In genomic region chr11:6635082-6635932, GRCh38 we compare ENCODE assay signal across 8 cellular contexts. TPM values are rescaled to one million over a fixed set of nuclear protein-coding genes. Genes with fewer than 3 reads are reported as not detected.
DNase-seq lines count a peak whose midpoint lies in the region; ATAC-seq, FAIRE-seq and TF ChIP-seq lines count a peak whose summit lies in the region.

No MANE protein-coding gene starts in this region.

- ATAC-seq in HepG2 (peak; percentile 56), HG02588 (IDR thresholded peaks at IDR 0.05; ENCODE audit: unreplicated experiment) (no peak)

- no peak overlapping the region for H2BK120ac ChIP-seq in trophoblast cell (ENCODE audit: insufficient read depth, low read length, poor library complexity)

- no peak overlapping the region for H2BK12ac ChIP-seq in trophoblast cell (ENCODE audit: low read length)

- intact Hi-C loops in HepG2 (cut with micrococcal nuclease; ENCODE audit: unreplicated experiment), result no loop called here

- H3K4me3 ChIP-seq in MG63, result no peak overlapping the region
- H3K4me3 ChIP-seq in HepG2 (replicated peaks in 1 of 3; ENCODE audit: insufficient read depth in 1 of 3, low read depth in 2 of 3, low read length in 3 of 3), result peak overlapping the region in 1 of 3 experiments; percentile 44; a peak in 2 of 6 replicates
- no peak overlapping the region for H3K4me3 ChIP-seq in trophoblast cell (ENCODE audit: low read depth, low read length)

- H3K9me3 ChIP-seq in MG63 (no peaks in the 10 kb centered on the region), HepG2 (ENCODE audit: low read length) (no peaks in the 10 kb centered on the region), trophoblast cell (ENCODE audit: insufficient read depth, low read depth, low read length) (peaks cover 15% of the 10 kb centered on the region)

- POLR2A ChIA-PET in HepG2 (lab: Yijun Ruan, JAX), result interaction anchor here (1.0 to 1.6 kb wide), 5 partner anchors 10 to 48 kb away, joined by 4 to 12 read pairs (median 5); partner anchors contain the start of genes MRPL17, TAF10 and TPP1

- no peak for TF ChIP-seq RAD21 in HepG2 (CRISPR knock-in tag; IDR thresholded peaks at IDR 0.05)

- H2AK5ac ChIP-seq in trophoblast cell (ENCODE audit: low read length), result no peak overlapping the region

- peak; percentile 53 for FAIRE-seq in HepG2 (lab: Jason Lieb, UNC)

- in situ Hi-C loops in HepG2 (cut with HindIII; ENCODE audit: extremely low pct_ligation_motif_present, low pct_unique_long_range_greater_than_20kb), result no loop called here

- H2AFZ ChIP-seq in HepG2 (ENCODE audit: low read length) (peak overlapping the region; percentile 64), trophoblast cell (ENCODE audit: insufficient read depth, low read length, poor library complexity) (no peak overlapping the region)

- H3K27me3 ChIP-seq in MG63 (no peaks in the 10 kb centered on the region), HepG2 (ENCODE audit: control insufficient read depth in 1 of 2, insufficient read depth in 2 of 2, low read length in 2 of 2) (peaks cover 7 to 52% of the 10 kb centered on the region in 2 experiments; a peak in 3 of 5 replicates), trophoblast cell (ENCODE audit: insufficient read depth, low read length) (peaks cover 15% of the 10 kb centered on the region)

- H4K20me1 ChIP-seq in HepG2 (ENCODE audit: insufficient read depth, low read length), result no peaks in the 10 kb centered on the region

- H3K27ac ChIP-seq in HepG2 (ENCODE audit: extremely low read length, insufficient read depth, low read length) (peak overlapping the region; percentile 45), temporal lobe (ENCODE audit: low read depth, low read length) (peak overlapping the region; percentile 41), trophoblast cell (ENCODE audit: low read depth, low read length) (no peak overlapping the region)

- H3K4me2 ChIP-seq in HepG2 (ENCODE audit: low read depth, low read length) (peak overlapping the region; percentile 75), trophoblast cell (ENCODE audit: low read length) (no peak overlapping the region)

- H3K4me1 ChIP-seq in HepG2 (ENCODE audit: insufficient read depth, low read length), result peaks cover 50% of the 10 kb centered on the region
- peaks cover 10 to 15% of the 10 kb centered on the region in 2 experiments for H3K4me1 ChIP-seq in trophoblast cell (ENCODE audit: control insufficient read depth in 1 of 2, insufficient read depth in 2 of 2, low read length in 2 of 2)

- no peaks in the 10 kb centered on the region for H3K79me2 ChIP-seq in HepG2 (ENCODE audit: insufficient read depth, low read length)
- no peaks in the 10 kb centered on the region for H3K79me2 ChIP-seq in trophoblast cell (ENCODE audit: control insufficient read depth, insufficient read depth, low read length, poor library complexity)

- no peak overlapping the region for H3K18ac ChIP-seq in trophoblast cell (ENCODE audit: low read length)

- H3K4ac ChIP-seq in trophoblast cell (ENCODE audit: low read depth, low read length), result no peak overlapping the region

- no peaks in the 10 kb centered on the region for H3K79me1 ChIP-seq in trophoblast cell (ENCODE audit: low read length)

- TF ChIP-seq EP300 in HepG2 (IDR thresholded peaks at IDR 0.05; ENCODE audit: low read depth in 2 of 2, low read length in 2 of 2), result no peak
- 0 out of 2 replicates have a peak, but pooled peaks have one; percentile 11 for TF ChIP-seq EP300 in HepG2 (CRISPR knock-in tag; IDR thresholded peaks at IDR 0.05; ENCODE audit: borderline replicate concordance)

- H3K9ac ChIP-seq in HepG2 (ENCODE audit: insufficient read depth, low read depth, low read length) (no peak overlapping the region), trophoblast cell (ENCODE audit: low read length) (no peak overlapping the region)

- H3K36me3 ChIP-seq in MG63 (no peaks in the 10 kb centered on the region), HepG2 (replicated peaks in 1 of 2; ENCODE audit: control insufficient read depth in 1 of 2, insufficient read depth in 2 of 2, low read length in 2 of 2) (no peaks in the 10 kb centered on the region), trophoblast cell (ENCODE audit: control insufficient read depth in 1 of 2, insufficient read depth in 2 of 2, low read length in 2 of 2) (peaks cover 2 to 3% of the 10 kb centered on the region in 2 experiments)

- no peak overlapping the region for H3K23ac ChIP-seq in trophoblast cell (ENCODE audit: low read length)

- no peak for TF ChIP-seq POLR2A in HepG2 (IDR thresholded peaks at IDR 0.05; ENCODE audit: insufficient read depth in 1 of 2, low read depth in 2 of 2, low read length in 2 of 2)

- BruUV-seq in HepG2 (replicated peaks; lab: Mats Ljungman, UMichigan), result no TSS peak

- no peak overlapping the region for H4K12ac ChIP-seq in trophoblast cell (ENCODE audit: low read depth, low read length)

- no peak overlapping the region for H2BK5ac ChIP-seq in trophoblast cell (ENCODE audit: low read depth, low read length, poor library complexity)

- no peak for TF ChIP-seq CTCF in HepG2 (CRISPR knock-in tag; IDR thresholded peaks at IDR 0.05)

- CTCF ChIA-PET in HepG2 (lab: Yijun Ruan, JAX; ENCODE audit: low intra/inter-chr PET ratio, low total read pairs), result no interaction called here

- H3K14ac ChIP-seq in trophoblast cell (ENCODE audit: low read length), result no peak overlapping the region

- H4K8ac ChIP-seq in trophoblast cell (ENCODE audit: low read depth, low read length), result no peak overlapping the region

- DNase-seq in MG63 (peak; percentile 82), cerebellar cortex (ENCODE audit: low spot score) (peak; percentile 18), HepG2 (ENCODE audit: low spot score) (peak; percentile 40), mesenteric fat pad (ENCODE audit: low spot score) (no peak), DMS153 treated with DMSO at 0.1 percent for 48 hours (lab: John Stamatoyannopoulos, UW; ENCODE audit: unreplicated experiment) (no peak), trophoblast cell (no peak)

- H4K91ac ChIP-seq in trophoblast cell (ENCODE audit: low read depth, low read length), result no peak overlapping the region

- 12% methylated on average over 9 of the region's 10 CpGs for WGBS in HepG2 (ENCODE audit: low lambda C conversion rate)
- WGBS in trophoblast cell (ENCODE audit: extremely low coverage, insufficient coverage, insufficient read length), result no CpG with 5 or more reads among the region's 10 CpGs

RNA-seq across cellular contexts. Expression of gene TPP1, which starts 16.1 kb away (rescaled TPM):
- total RNA-seq in MG63 (2014; rRNA removed; shearing (Covaris generic); ENCODE audit: low replicate concordance), result 2.5 and 15.2 TPM in 2 replicates
- total RNA-seq in HepG2 (2016; rRNA removed; fragmentation: Illumina TruSeq; extraction: Trizol), result 13.9 and 14.4 TPM in 2 replicates
- 2.0 and 2.1 TPM in 2 replicates for total RNA-seq in HepG2 (2016; cell fraction: cytosol; rRNA removed; fragmentation: Illumina TruSeq; extraction: Trizol; ENCODE audit: low read depth)
- 12.7 and 19.0 TPM in 2 replicates for total RNA-seq in HepG2 (2016; cell fraction: insoluble cytoplasmic fraction; rRNA removed; fragmentation: Illumina TruSeq; extraction: Trizol)
- total RNA-seq in HepG2 (2016; cell fraction: membrane; rRNA removed; fragmentation: Illumina TruSeq; extraction: Trizol), result 5.1 and 5.7 TPM in 2 replicates
- 44.6 and 53.2 TPM in 2 replicates for total RNA-seq in HepG2 (2016; cell fraction: nucleus; rRNA removed; fragmentation: Illumina TruSeq; extraction: Trizol)
- 74.6 and 75.4 TPM in 2 replicates for polyA plus RNA-seq in HepG2 (2011; rRNA removed)
- polyA plus RNA-seq in HepG2 (2011; cell fraction: cytosol; rRNA removed), result 41.2 and 69.0 TPM in 2 replicates
- 130 and 133 TPM in 2 replicates for polyA plus RNA-seq in HepG2 (2011; cell fraction: nucleus; rRNA removed)
- polyA plus RNA-seq in HepG2 (2012), result 67.2 and 75.4 TPM in 2 replicates
- 3.2 and 3.3 TPM in 2 replicates for polyA plus RNA-seq in HepG2 (2016; cell fraction: cytosol; fragmentation: Illumina TruSeq; extraction: Trizol; ENCODE audit: low read depth)
- 19.2 and 28.8 TPM in 2 replicates for polyA plus RNA-seq in HepG2 (2016; cell fraction: insoluble cytoplasmic fraction; fragmentation: Illumina TruSeq; extraction: Trizol; ENCODE audit: low read depth)
- polyA plus RNA-seq in HepG2 (2016; cell fraction: membrane; fragmentation: Illumina TruSeq; extraction: Trizol; ENCODE audit: low read depth), result 6.8 and 8.7 TPM in 2 replicates
- polyA plus RNA-seq in HepG2 (2016; cell fraction: nucleus; fragmentation: Illumina TruSeq; extraction: Trizol; ENCODE audit: insufficient read depth, low read depth), result 86.0 and 89.1 TPM in 2 replicates
- polyA minus RNA-seq in HepG2 (2011; rRNA and poly(A)+ RNA removed; ENCODE audit: low replicate concordance), result 99.1 and 146 TPM in 2 replicates
- polyA minus RNA-seq in HepG2 (2011; cell fraction: cytosol; rRNA and poly(A)+ RNA removed), result 64.9 and 85.0 TPM in 2 replicates
- polyA minus RNA-seq in HepG2 (2011; cell fraction: nucleus; rRNA and poly(A)+ RNA removed), result 36.2 and 41.0 TPM in 2 replicates
- 9.3 TPM for total RNA-seq in temporal lobe
- total RNA-seq in mesenteric fat pad, result 133 TPM
- 116 and 121 TPM in 2 replicates for polyA plus RNA-seq in trophoblast cell (2013)

RNA-seq across cellular contexts. Expression of gene DCHS1, which starts 20.3 kb away (rescaled TPM):
- 4.3 and 5.4 TPM in 2 replicates for total RNA-seq in MG63 (2014; rRNA removed; shearing (Covaris generic); ENCODE audit: low replicate concordance)
- total RNA-seq in HepG2 (2016; rRNA removed; fragmentation: Illumina TruSeq; extraction: Trizol) (under 0.01 TPM in 1 of 2 replicates, not detected in the other), temporal lobe (58.5 TPM), mesenteric fat pad (23.0 TPM)
- total RNA-seq in HepG2 (2016; cell fraction: cytosol; rRNA removed; fragmentation: Illumina TruSeq; extraction: Trizol; ENCODE audit: low read depth), result not detected in 2 replicates
- total RNA-seq in HepG2 (2016; cell fraction: insoluble cytoplasmic fraction; rRNA removed; fragmentation: Illumina TruSeq; extraction: Trizol), result not detected in 2 replicates
- total RNA-seq in HepG2 (2016; cell fraction: membrane; rRNA removed; fragmentation: Illumina TruSeq; extraction: Trizol), result not detected in 2 replicates
- total RNA-seq in HepG2 (2016; cell fraction: nucleus; rRNA removed; fragmentation: Illumina TruSeq; extraction: Trizol), result 0.06 TPM in 1 of 2 replicates, not detected in the other
- 0.01 and 0.03 TPM in 2 replicates for polyA plus RNA-seq in HepG2 (2011; rRNA removed)
- polyA plus RNA-seq in HepG2 (2011; cell fraction: cytosol; rRNA removed), result 0.01 TPM in 2 replicates
- 0.08 and 0.12 TPM in 2 replicates for polyA plus RNA-seq in HepG2 (2011; cell fraction: nucleus; rRNA removed)
- 0.03 and 0.09 TPM in 2 replicates for polyA plus RNA-seq in HepG2 (2012)
- polyA plus RNA-seq in HepG2 (2016; cell fraction: cytosol; fragmentation: Illumina TruSeq; extraction: Trizol; ENCODE audit: low read depth), result not detected in 2 replicates
- polyA plus RNA-seq in HepG2 (2016; cell fraction: insoluble cytoplasmic fraction; fragmentation: Illumina TruSeq; extraction: Trizol; ENCODE audit: low read depth), result not detected in 2 replicates
- not detected in 2 replicates for polyA plus RNA-seq in HepG2 (2016; cell fraction: membrane; fragmentation: Illumina TruSeq; extraction: Trizol; ENCODE audit: low read depth)
- not detected in 2 replicates for polyA plus RNA-seq in HepG2 (2016; cell fraction: nucleus; fragmentation: Illumina TruSeq; extraction: Trizol; ENCODE audit: insufficient read depth, low read depth)
- polyA minus RNA-seq in HepG2 (2011; rRNA and poly(A)+ RNA removed; ENCODE audit: low replicate concordance), result 0.07 and 0.16 TPM in 2 replicates
- polyA minus RNA-seq in HepG2 (2011; cell fraction: cytosol; rRNA and poly(A)+ RNA removed), result 0.10 TPM in 1 of 2 replicates, not detected in the other
- polyA minus RNA-seq in HepG2 (2011; cell fraction: nucleus; rRNA and poly(A)+ RNA removed), result 0.12 and 0.13 TPM in 2 replicates
- 1.7 and 1.9 TPM in 2 replicates for polyA plus RNA-seq in trophoblast cell (2013)

RNA-seq across cellular contexts. Expression of gene TAF10, which starts 23.3 kb away (rescaled TPM):
- 59.5 and 111 TPM in 2 replicates for total RNA-seq in MG63 (2014; rRNA removed; shearing (Covaris generic); ENCODE audit: low replicate concordance)
- 51.0 and 71.3 TPM in 2 replicates for total RNA-seq in HepG2 (2016; rRNA removed; fragmentation: Illumina TruSeq; extraction: Trizol)
- total RNA-seq in HepG2 (2016; cell fraction: cytosol; rRNA removed; fragmentation: Illumina TruSeq; extraction: Trizol; ENCODE audit: low read depth), result 280 and 312 TPM in 2 replicates
- total RNA-seq in HepG2 (2016; cell fraction: insoluble cytoplasmic fraction; rRNA removed; fragmentation: Illumina TruSeq; extraction: Trizol), result 37.8 and 65.8 TPM in 2 replicates
- total RNA-seq in HepG2 (2016; cell fraction: membrane; rRNA removed; fragmentation: Illumina TruSeq; extraction: Trizol), result 172 and 203 TPM in 2 replicates
- total RNA-seq in HepG2 (2016; cell fraction: nucleus; rRNA removed; fragmentation: Illumina TruSeq; extraction: Trizol), result 23.9 and 34.5 TPM in 2 replicates
- polyA plus RNA-seq in HepG2 (2011; rRNA removed), result 134 and 142 TPM in 2 replicates
- 64.4 and 94.2 TPM in 2 replicates for polyA plus RNA-seq in HepG2 (2011; cell fraction: cytosol; rRNA removed)
- polyA plus RNA-seq in HepG2 (2011; cell fraction: nucleus; rRNA removed), result 76.4 and 83.1 TPM in 2 replicates
- 79.6 and 103 TPM in 2 replicates for polyA plus RNA-seq in HepG2 (2012)
- 614 TPM in 2 replicates for polyA plus RNA-seq in HepG2 (2016; cell fraction: cytosol; fragmentation: Illumina TruSeq; extraction: Trizol; ENCODE audit: low read depth)
- 76.0 and 96.8 TPM in 2 replicates for polyA plus RNA-seq in HepG2 (2016; cell fraction: insoluble cytoplasmic fraction; fragmentation: Illumina TruSeq; extraction: Trizol; ENCODE audit: low read depth)
- polyA plus RNA-seq in HepG2 (2016; cell fraction: membrane; fragmentation: Illumina TruSeq; extraction: Trizol; ENCODE audit: low read depth), result 335 TPM in 2 replicates
- polyA plus RNA-seq in HepG2 (2016; cell fraction: nucleus; fragmentation: Illumina TruSeq; extraction: Trizol; ENCODE audit: insufficient read depth, low read depth), result 91.8 and 94.6 TPM in 2 replicates
- 60.8 and 157 TPM in 2 replicates for polyA minus RNA-seq in HepG2 (2011; rRNA and poly(A)+ RNA removed; ENCODE audit: low replicate concordance)
- 21.5 and 21.7 TPM in 2 replicates for polyA minus RNA-seq in HepG2 (2011; cell fraction: cytosol; rRNA and poly(A)+ RNA removed)
- 13.3 and 17.4 TPM in 2 replicates for polyA minus RNA-seq in HepG2 (2011; cell fraction: nucleus; rRNA and poly(A)+ RNA removed)
- 14.0 TPM for total RNA-seq in temporal lobe
- 142 TPM for total RNA-seq in mesenteric fat pad
- polyA plus RNA-seq in trophoblast cell (2013), result 182 and 188 TPM in 2 replicates

RNA-seq across cellular contexts. Expression of gene ILK, which starts 31.7 kb away (rescaled TPM):
- total RNA-seq in MG63 (2014; rRNA removed; shearing (Covaris generic); ENCODE audit: low replicate concordance), result 92.9 and 136 TPM in 2 replicates
- total RNA-seq in HepG2 (2016; rRNA removed; fragmentation: Illumina TruSeq; extraction: Trizol) (70.3 and 78.1 TPM in 2 replicates), temporal lobe (42.5 TPM), mesenteric fat pad (141 TPM)
- 16.4 and 17.1 TPM in 2 replicates for total RNA-seq in HepG2 (2016; cell fraction: cytosol; rRNA removed; fragmentation: Illumina TruSeq; extraction: Trizol; ENCODE audit: low read depth)
- total RNA-seq in HepG2 (2016; cell fraction: insoluble cytoplasmic fraction; rRNA removed; fragmentation: Illumina TruSeq; extraction: Trizol), result 76.3 and 78.2 TPM in 2 replicates
- total RNA-seq in HepG2 (2016; cell fraction: membrane; rRNA removed; fragmentation: Illumina TruSeq; extraction: Trizol), result 27.7 and 34.3 TPM in 2 replicates
- 37.1 and 41.4 TPM in 2 replicates for total RNA-seq in HepG2 (2016; cell fraction: nucleus; rRNA removed; fragmentation: Illumina TruSeq; extraction: Trizol)
- 108 and 118 TPM in 2 replicates for polyA plus RNA-seq in HepG2 (2011; rRNA removed)
- 111 and 115 TPM in 2 replicates for polyA plus RNA-seq in HepG2 (2011; cell fraction: cytosol; rRNA removed)
- 123 and 126 TPM in 2 replicates for polyA plus RNA-seq in HepG2 (2011; cell fraction: nucleus; rRNA removed)
- polyA plus RNA-seq in HepG2 (2012), result 51.2 and 60.5 TPM in 2 replicates
- 21.0 and 21.5 TPM in 2 replicates for polyA plus RNA-seq in HepG2 (2016; cell fraction: cytosol; fragmentation: Illumina TruSeq; extraction: Trizol; ENCODE audit: low read depth)
- polyA plus RNA-seq in HepG2 (2016; cell fraction: insoluble cytoplasmic fraction; fragmentation: Illumina TruSeq; extraction: Trizol; ENCODE audit: low read depth), result 73.1 and 87.0 TPM in 2 replicates
- 25.9 and 28.0 TPM in 2 replicates for polyA plus RNA-seq in HepG2 (2016; cell fraction: membrane; fragmentation: Illumina TruSeq; extraction: Trizol; ENCODE audit: low read depth)
- polyA plus RNA-seq in HepG2 (2016; cell fraction: nucleus; fragmentation: Illumina TruSeq; extraction: Trizol; ENCODE audit: insufficient read depth, low read depth), result 62.8 and 70.6 TPM in 2 replicates
- polyA minus RNA-seq in HepG2 (2011; rRNA and poly(A)+ RNA removed; ENCODE audit: low replicate concordance), result 144 and 217 TPM in 2 replicates
- 53.4 and 54.9 TPM in 2 replicates for polyA minus RNA-seq in HepG2 (2011; cell fraction: cytosol; rRNA and poly(A)+ RNA removed)
- polyA minus RNA-seq in HepG2 (2011; cell fraction: nucleus; rRNA and poly(A)+ RNA removed), result 55.0 and 72.9 TPM in 2 replicates
- 231 and 245 TPM in 2 replicates for polyA plus RNA-seq in trophoblast cell (2013)

RNA-seq across cellular contexts. Expression of gene RRP8, which starts 31.9 kb away (rescaled TPM):
- 21.1 and 32.9 TPM in 2 replicates for total RNA-seq in MG63 (2014; rRNA removed; shearing (Covaris generic); ENCODE audit: low replicate concordance)
- total RNA-seq in HepG2 (2016; rRNA removed; fragmentation: Illumina TruSeq; extraction: Trizol) (21.6 and 29.1 TPM in 2 replicates), temporal lobe (9.8 TPM), mesenteric fat pad (20.8 TPM)
- 3.8 and 5.1 TPM in 2 replicates for total RNA-seq in HepG2 (2016; cell fraction: cytosol; rRNA removed; fragmentation: Illumina TruSeq; extraction: Trizol; ENCODE audit: low read depth)
- total RNA-seq in HepG2 (2016; cell fraction: insoluble cytoplasmic fraction; rRNA removed; fragmentation: Illumina TruSeq; extraction: Trizol), result 21.5 and 32.8 TPM in 2 replicates
- 9.7 and 11.5 TPM in 2 replicates for total RNA-seq in HepG2 (2016; cell fraction: membrane; rRNA removed; fragmentation: Illumina TruSeq; extraction: Trizol)
- 16.4 and 20.2 TPM in 2 replicates for total RNA-seq in HepG2 (2016; cell fraction: nucleus; rRNA removed; fragmentation: Illumina TruSeq; extraction: Trizol)
- polyA plus RNA-seq in HepG2 (2011; rRNA removed), result 7.2 and 7.7 TPM in 2 replicates
- 4.3 and 4.5 TPM in 2 replicates for polyA plus RNA-seq in HepG2 (2011; cell fraction: cytosol; rRNA removed)
- 6.7 and 8.1 TPM in 2 replicates for polyA plus RNA-seq in HepG2 (2011; cell fraction: nucleus; rRNA removed)
- 9.2 and 11.7 TPM in 2 replicates for polyA plus RNA-seq in HepG2 (2012)
- 2.3 and 3.9 TPM in 2 replicates for polyA plus RNA-seq in HepG2 (2016; cell fraction: cytosol; fragmentation: Illumina TruSeq; extraction: Trizol; ENCODE audit: low read depth)
- polyA plus RNA-seq in HepG2 (2016; cell fraction: insoluble cytoplasmic fraction; fragmentation: Illumina TruSeq; extraction: Trizol; ENCODE audit: low read depth), result 25.8 and 25.9 TPM in 2 replicates
- polyA plus RNA-seq in HepG2 (2016; cell fraction: membrane; fragmentation: Illumina TruSeq; extraction: Trizol; ENCODE audit: low read depth), result 5.2 and 6.2 TPM in 2 replicates
- polyA plus RNA-seq in HepG2 (2016; cell fraction: nucleus; fragmentation: Illumina TruSeq; extraction: Trizol; ENCODE audit: insufficient read depth, low read depth), result 17.3 and 18.4 TPM in 2 replicates
- 9.9 and 22.6 TPM in 2 replicates for polyA minus RNA-seq in HepG2 (2011; rRNA and poly(A)+ RNA removed; ENCODE audit: low replicate concordance)
- 1.8 and 3.3 TPM in 2 replicates for polyA minus RNA-seq in HepG2 (2011; cell fraction: cytosol; rRNA and poly(A)+ RNA removed)
- polyA minus RNA-seq in HepG2 (2011; cell fraction: nucleus; rRNA and poly(A)+ RNA removed), result 19.1 and 22.3 TPM in 2 replicates
- 21.8 and 22.0 TPM in 2 replicates for polyA plus RNA-seq in trophoblast cell (2013)

Comparison
In these comparisons a context has a peak if more than half of its experiments do, and no peak if none do; other contexts are left out.
1. DNase-seq: peak in MG63 (single experiment), cerebellar cortex (single experiment) and HepG2 (single experiment); none in mesenteric fat pad (single experiment), DMS153 treated with DMSO at 0.1 percent for 48 hours (single experiment) and trophoblast cell (0 of 2).